In the genomic region with DNA sequence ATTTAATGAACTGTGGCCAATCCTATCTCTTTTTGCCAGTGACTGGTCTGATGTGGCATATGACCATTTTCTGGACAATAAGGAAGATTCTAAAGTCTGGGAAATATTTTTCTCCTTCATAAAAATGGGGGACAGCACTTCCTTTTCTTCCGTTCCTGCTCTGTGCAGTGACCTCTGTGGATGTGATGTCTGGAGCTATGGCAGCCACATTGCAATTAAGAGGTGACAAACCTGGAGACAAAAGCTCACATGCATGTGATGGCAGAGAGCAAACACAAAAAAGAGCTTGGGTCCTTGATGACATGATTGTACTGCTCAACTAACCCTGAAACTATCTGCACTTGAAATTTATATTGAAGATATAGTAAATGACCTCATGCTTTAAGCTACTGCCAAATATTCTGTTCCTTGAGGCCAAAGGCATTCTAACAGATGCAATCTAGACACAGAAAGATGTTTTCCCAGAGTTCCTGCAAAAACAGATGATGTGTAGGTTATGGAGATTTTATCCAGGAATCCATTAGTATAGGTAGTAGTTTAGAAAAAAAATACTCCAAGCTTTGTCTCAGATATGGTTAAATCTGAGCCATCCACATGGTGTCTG, we compare ENCODE assay signal across 15 cellular contexts. TPM values are rescaled to one million over a fixed set of nuclear protein-coding genes. Genes with fewer than 3 reads are reported as not detected.
A peak's percentile ranks its signal among the peaks of the same experiment; 100 is the strongest.
DNase-seq lines count a peak whose midpoint lies in the region; ATAC-seq and TF ChIP-seq lines count a peak whose summit lies in the region.
"Had no signal": no experiment of that assay in that cellular context is flagged by ENCODE, and none has a peak within 500 bp of the region (broad histone marks: within the 10 kb centered on the region; RNA-seq: fewer than 3 reads in every experiment).

No MANE protein-coding gene starts in this region.

- BruUV-seq in Caco-2 (replicated peaks; lab: Mats Ljungman, UMichigan) = no TSS peak
- no TSS peak for BruUV-seq in mammary epithelial cell (replicated peaks; lab: Mats Ljungman, UMichigan)

- no peaks in the 10 kb centered on the region for H3K9me3 ChIP-seq in Caco-2
- no peaks in the 10 kb centered on the region for H3K9me3 ChIP-seq in HUES64 (ENCODE audit: insufficient read depth, low read depth, low read length)
- H3K9me3 ChIP-seq in mammary epithelial cell (replicated peaks; ENCODE audit: insufficient read depth, low read length) = no peaks in the 10 kb centered on the region
- H3K9me3 ChIP-seq: prostate gland had no signal

- H3K27me3 ChIP-seq in Caco-2 (replicated peaks; ENCODE audit: control insufficient read depth, insufficient read depth, low read length) (no peaks in the 10 kb centered on the region), HUES64 (ENCODE audit: insufficient read depth, low read length) (peaks cover 17% of the 10 kb centered on the region), mammary epithelial cell (ENCODE audit: insufficient read depth, low read length) (no peaks in the 10 kb centered on the region)

- H3K36me3 ChIP-seq in Caco-2 (ENCODE audit: control insufficient read depth, insufficient read depth, low read length) = no peaks in the 10 kb centered on the region
- no peaks in the 10 kb centered on the region for H3K36me3 ChIP-seq in HUES64 (ENCODE audit: insufficient read depth, low read length)
- H3K36me3 ChIP-seq in mammary epithelial cell (ENCODE audit: insufficient read depth, low read length) = no peaks in the 10 kb centered on the region
- H3K36me3 ChIP-seq: prostate gland had no signal

- ATAC-seq in HG02973 (IDR thresholded peaks at IDR 0.05; ENCODE audit: unreplicated experiment) (no peak), HG02571 (IDR thresholded peaks at IDR 0.05; ENCODE audit: unreplicated experiment) (no peak)
- ATAC-seq: left cardiac atrium had no signal

- no peak overlapping the region for H2AFZ ChIP-seq in mammary epithelial cell (ENCODE audit: low read depth, low read length)

- H3K9ac ChIP-seq in HUES64 (ENCODE audit: low read depth, low read length) = no peak overlapping the region
- H3K9ac ChIP-seq in mammary epithelial cell (ENCODE audit: insufficient read depth, low read length) = no peak overlapping the region

- DNase-seq in Caco-2 (no peak), mammary epithelial cell (no peak), neural crest cell (ENCODE audit: low read depth, low spot score) (no peak), iPS-NIHi11 (ENCODE audit: low spot score) (no peak), RKO (ENCODE audit: low spot score) (no peak)
- DNase-seq: activated CD8-positive, alpha-beta memory T cell treated with anti-CD3 and anti-CD28 coated beads for 24 hours; amniotic stem cell; glutamatergic neuron; NCI-H1930 had no signal

- in situ Hi-C loops in mammary epithelial cell (cut with MboI; ENCODE audit: low sequenced_read_pairs in 2 of 2) = no loop called here

- H3K4me2 ChIP-seq in mammary epithelial cell (ENCODE audit: insufficient read depth, low read depth, low read length) = peak overlapping the region; percentile 95

- H3K27me3 Mint-ChIP-seq in Caco-2 (ENCODE audit: insufficient read depth, unreplicated experiment) (no peaks in the 10 kb centered on the region), neural crest cell (ENCODE audit: low read depth) (peaks cover 5% of the 10 kb centered on the region)

- H3K36me3 Mint-ChIP-seq in Caco-2 (ENCODE audit: insufficient read depth, unreplicated experiment) (peaks cover 14% of the 10 kb centered on the region), neural crest cell (ENCODE audit: low read depth) (no peaks in the 10 kb centered on the region)

- H3K4me1 ChIP-seq in Caco-2 = no peaks in the 10 kb centered on the region
- H3K4me1 ChIP-seq in HUES64 (ENCODE audit: insufficient read depth, low read length) = peaks cover 18% of the 10 kb centered on the region
- H3K4me1 ChIP-seq in mammary epithelial cell (ENCODE audit: insufficient read depth, low read length) = peaks cover 14% of the 10 kb centered on the region
- H3K4me1 ChIP-seq: prostate gland had no signal

- H3K4me3 ChIP-seq in Caco-2 (ENCODE audit: low read depth, low read length) (no peak overlapping the region), HUES64 (ENCODE audit: low read length) (peak overlapping the region; percentile 79; the same call in 1 of the 2 replicates), mammary epithelial cell (replicated peaks in 1 of 3; ENCODE audit: insufficient read depth in 1 of 3, low read depth in 2 of 3, low read length in 3 of 3) (peak overlapping the region in 1 of 3 experiments; percentile 70)

- CTCF ChIA-PET in Caco-2 (lab: Charles Lee) = no interaction called here
- CTCF ChIA-PET in mammary epithelial cell (lab: Charles Lee; ENCODE audit: low non-redundant PET) = no interaction called here

- H3K9me3 Mint-ChIP-seq in Caco-2 (ENCODE audit: unreplicated experiment) = no peaks in the 10 kb centered on the region
- peaks cover 3% of the 10 kb centered on the region for H3K9me3 Mint-ChIP-seq in neural crest cell

- TF ChIP-seq CTCF in Caco-2 (IDR thresholded peaks at IDR 0.05; ENCODE audit: insufficient read depth in 1 of 2, low read depth in 1 of 2, low read length in 1 of 2, severe bottlenecking in 1 of 2, unreplicated experiment in 1 of 2) = no peak
- TF ChIP-seq CTCF in mammary epithelial cell (conservative IDR thresholded peaks at IDR 0.05 in 1 of 2, IDR thresholded peaks at IDR 0.05 in 1 of 2; ENCODE audit: extremely low read depth in 1 of 2, insufficient read depth in 1 of 2, low read depth in 1 of 2, low read length in 2 of 2) = no peak
- no peak for TF ChIP-seq CTCF in neural crest cell (conservative IDR thresholded peaks at IDR 0.05)

- H4K20me1 ChIP-seq in mammary epithelial cell (ENCODE audit: insufficient read depth, low read length) = no peaks in the 10 kb centered on the region

- WGBS in HUES64 = 90% methylated on average over 1 of the region's 1 CpG
- WGBS in mammary epithelial cell (ENCODE audit: low coverage, missing lambda C conversion rate) = 100% methylated on average over 1 of the region's 1 CpG

- POLR2A ChIA-PET in Caco-2 (lab: Charles Lee) = no interaction called here

- intact Hi-C loops in Caco-2 (cut with micrococcal nuclease; ENCODE audit: unreplicated experiment) = loop anchor here (1.0 to 5.0 kb wide), 2 partner anchors 81 to 248 kb away; no protein-coding TSS in a partner anchor
- intact Hi-C loops in mammary epithelial cell (cut with micrococcal nuclease) = loop anchor here (2.0 kb wide), 1 partner anchor 291 kb away; no protein-coding TSS in a partner anchor

- peaks cover 27% of the 10 kb centered on the region for H3K79me2 ChIP-seq in mammary epithelial cell (ENCODE audit: insufficient read depth, low read length)

- H3K27ac ChIP-seq in HUES64 (ENCODE audit: low read depth, low read length) = no peak overlapping the region
- no peak overlapping the region for H3K27ac ChIP-seq in mammary epithelial cell (ENCODE audit: insufficient read depth, low read depth, low read length)

- H3K4me3 Mint-ChIP-seq in Caco-2 (ENCODE audit: unreplicated experiment) = peak overlapping the region; percentile 90
- peak overlapping the region; percentile 94 for H3K4me3 Mint-ChIP-seq in neural crest cell

- no peaks in the 10 kb centered on the region for H3K4me1 Mint-ChIP-seq in Caco-2 (ENCODE audit: low read depth, unreplicated experiment)
- H3K4me1 Mint-ChIP-seq in neural crest cell = peaks cover 32% of the 10 kb centered on the region

- dilution Hi-C loops in mammary epithelial cell (cut with HindIII; ENCODE audit: low sequenced_read_pairs) = no loop called here

- H3K27ac Mint-ChIP-seq in Caco-2 (ENCODE audit: unreplicated experiment) (no peak overlapping the region), neural crest cell (ENCODE audit: unreplicated experiment) (no peak overlapping the region)
- H3K27ac Mint-ChIP-seq: activated T-helper 2 cell treated with anti-CD3 and anti-CD28 coated beads, Interferon-gamma antibody, Interleukin-2, Interleukin-4, amounts not matched to agents 10 μg/mL and 5 μg/mL and 100 μg/mL, durations not matched to agents 14 hours and 24 hours and 36 hours had no signal

RNA-seq across cellular contexts. Expression of gene MAGI3, which starts 2.2 kb away (rescaled TPM):
- 27.6 and 28.7 TPM in 2 replicates for total RNA-seq in Caco-2 (2022)
- polyA plus RNA-seq in HUES64 (2013, experiment 1 of 2) = 4.7 TPM
- polyA plus RNA-seq in HUES64 (2013, experiment 2 of 2) = 7.0 TPM
- total RNA-seq in mammary epithelial cell = 10 to 100 TPM in 1 of 2 donors, 1 to 10 TPM in 1; 8.5 to 10.3 TPM
- 3.8 TPM for polyA plus RNA-seq in mammary epithelial cell
- 11.4 TPM for polyA minus RNA-seq in mammary epithelial cell
- total RNA-seq in neural crest cell = 17.6 and 17.9 TPM in 2 replicates
